8 cellular contexts compared by ENCODE assay signal in the genomic region with DNA sequence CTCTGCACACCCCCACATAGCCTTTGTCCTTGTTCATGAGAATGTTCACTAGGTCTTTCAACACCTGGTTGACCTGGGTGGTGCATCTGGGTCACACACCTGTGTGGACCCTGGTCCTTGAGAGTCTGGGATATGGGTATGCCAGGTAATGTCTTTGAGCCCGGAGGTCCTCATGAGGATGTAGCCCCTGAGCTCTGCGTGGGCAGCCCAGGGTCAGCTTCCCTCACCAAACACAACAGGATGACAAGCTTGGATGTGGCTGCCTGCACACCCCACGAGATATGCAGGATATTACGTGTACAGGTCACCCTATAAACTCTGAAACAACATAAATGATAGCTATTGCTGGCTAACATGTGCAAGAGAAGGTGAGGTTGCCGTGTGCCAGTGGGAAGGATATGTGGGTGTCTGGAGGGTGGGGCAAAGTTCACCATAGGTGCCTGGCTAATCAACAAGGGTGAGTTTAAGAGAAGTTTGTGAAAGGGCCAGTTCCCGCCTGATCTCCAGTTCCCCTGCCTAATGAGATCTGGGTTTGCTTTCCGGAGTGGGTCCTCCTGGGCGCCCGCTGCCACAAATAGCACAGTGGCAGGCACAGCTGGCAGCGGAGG. TPM values are rescaled to one million over a fixed set of nuclear protein-coding genes. Genes with fewer than 3 reads are reported as not detected.
DNase-seq lines count a peak whose midpoint lies in the region; ATAC-seq and TF ChIP-seq lines count a peak whose summit lies in the region.

No MANE protein-coding gene starts in this region.

- no peak for TF ChIP-seq EP300 in upper lobe of left lung (IDR thresholded peaks at IDR 0.05)

- in situ Hi-C loops in mammary epithelial cell (cut with MboI; ENCODE audit: low sequenced_read_pairs in 2 of 2): no loop called here

- H3K27me3 Mint-ChIP-seq in MCF 10A (ENCODE audit: insufficient read depth, unreplicated experiment): peaks cover 14% of the 10 kb centered on the region

- intact Hi-C loops in MCF 10A (cut with micrococcal nuclease): no loop called here
- intact Hi-C loops in mammary epithelial cell (cut with micrococcal nuclease): no loop called here
- intact Hi-C loops in breast epithelium (cut with DNase I; ENCODE audit: low total_unique reads): loop anchor here (10.0 kb wide), 1 partner anchor 1434 kb away; no protein-coding TSS in a partner anchor

- H3K9ac ChIP-seq in mammary epithelial cell (ENCODE audit: insufficient read depth, low read length): no peak overlapping the region

- H3K4me3 ChIP-seq in mammary epithelial cell (replicated peaks in 1 of 3; ENCODE audit: insufficient read depth in 1 of 3, low read depth in 2 of 3, low read length in 3 of 3) (no peak overlapping the region), breast epithelium (peak overlapping the region; percentile 81 to 86 (median 81)), mesodermal cell (ENCODE audit: extremely low read depth, insufficient read depth, low read length, poor library complexity, severe bottlenecking) (peak overlapping the region; percentile 54), upper lobe of left lung (peak overlapping the region in 3 of 4 donors; percentile 94 to 99 (median 95))

- TF ChIP-seq CTCF in MCF 10A (IDR thresholded peaks at IDR 0.05; ENCODE audit: unreplicated experiment) (no peak), mammary epithelial cell (conservative IDR thresholded peaks at IDR 0.05 in 1 of 2, IDR thresholded peaks at IDR 0.05 in 1 of 2; ENCODE audit: extremely low read depth in 1 of 2, insufficient read depth in 1 of 2, low read depth in 1 of 2, low read length in 2 of 2) (no peak), breast epithelium (IDR thresholded peaks at IDR 0.05) (no peak), upper lobe of left lung (IDR thresholded peaks at IDR 0.05) (no peak)

- peaks cover 8% of the 10 kb centered on the region for H3K79me2 ChIP-seq in mammary epithelial cell (ENCODE audit: insufficient read depth, low read length)

- peaks cover 15% of the 10 kb centered on the region for H3K36me3 Mint-ChIP-seq in MCF 10A (ENCODE audit: insufficient read depth, unreplicated experiment)

- BruUV-seq in MCF 10A (replicated peaks; lab: Mats Ljungman, UMichigan) (no TSS peak), mammary epithelial cell (replicated peaks; lab: Mats Ljungman, UMichigan) (no TSS peak)

- peaks cover 6% of the 10 kb centered on the region for H3K4me1 Mint-ChIP-seq in MCF 10A (ENCODE audit: insufficient read depth, unreplicated experiment)

- dilution Hi-C loops in mammary epithelial cell (cut with HindIII; ENCODE audit: low sequenced_read_pairs): loop anchor here (5.0 to 25.0 kb wide), 10 partner anchors 37 to 507 kb away; no protein-coding TSS in a partner anchor

- H3K4me3 Mint-ChIP-seq in MCF 10A (ENCODE audit: unreplicated experiment): peak overlapping the region; percentile 65

- H3K27me3 ChIP-seq in mammary epithelial cell (ENCODE audit: insufficient read depth, low read length) (no peaks in the 10 kb centered on the region), breast epithelium (no peaks in the 10 kb centered on the region), upper lobe of left lung (no peaks in the 10 kb centered on the region)

- POLR2A ChIA-PET in MCF 10A (lab: Yijun Ruan, JAX): interaction anchor here (0.6 kb wide), 1 partner anchor 27 kb away, joined by 3 read pairs; no protein-coding TSS in a partner anchor

- H3K27ac ChIP-seq in mammary epithelial cell (ENCODE audit: insufficient read depth, low read depth, low read length): no peak overlapping the region
- H3K27ac ChIP-seq in breast epithelium: peak overlapping the region; percentile 91 to 93
- no peak overlapping the region for H3K27ac ChIP-seq in mesodermal cell (ENCODE audit: low read depth, low read length, severe bottlenecking)
- H3K27ac ChIP-seq in upper lobe of left lung: peak overlapping the region; percentile 79 to 94 (median 89)

- TF ChIP-seq POLR2A in breast epithelium (IDR thresholded peaks at IDR 0.05) (no peak), upper lobe of left lung (IDR thresholded peaks at IDR 0.05) (no peak)

- DNase-seq in MCF 10A (ENCODE audit: unreplicated experiment): no peak
- DNase-seq in mammary epithelial cell: no peak
- peak in 1 of 2 donors; percentile 22 for DNase-seq in breast epithelium (ENCODE audit: low spot score in 2 of 2)
- DNase-seq in upper lobe of left lung: no peak
- no peak for DNase-seq in DMS153 (lab: John Stamatoyannopoulos, UW)

- H4K20me1 ChIP-seq in mammary epithelial cell (ENCODE audit: insufficient read depth, low read length): no peaks in the 10 kb centered on the region

- no peak overlapping the region for H3K27ac Mint-ChIP-seq in MCF 10A (ENCODE audit: low read depth, unreplicated experiment)

- WGBS in mammary epithelial cell (ENCODE audit: low coverage, missing lambda C conversion rate): 81% methylated on average over 9 of the region's 10 CpGs
- WGBS in mesodermal cell (ENCODE audit: insufficient coverage in 2 of 2), 2 experiments: 47 to 68% methylated on average over 7 to 10 of the region's 10 CpGs
- 5 to 25% methylated on average over 8 to 10 of the region's 10 CpGs for WGBS in upper lobe of left lung, 2 donors

- H3K36me3 ChIP-seq in mammary epithelial cell (ENCODE audit: insufficient read depth, low read length): peaks cover 4% of the 10 kb centered on the region
- no peaks in the 10 kb centered on the region for H3K36me3 ChIP-seq in breast epithelium
- H3K36me3 ChIP-seq in mesodermal cell (ENCODE audit: control insufficient read depth, insufficient read depth, low read length): no peaks in the 10 kb centered on the region
- H3K36me3 ChIP-seq in upper lobe of left lung: peaks cover 0 to 3% (median 0%) of the 10 kb centered on the region in 4 donors

- ATAC-seq in upper lobe of left lung (ENCODE audit: low FRiP score in 2 of 2) (no peak), GM18907 (IDR thresholded peaks at IDR 0.05; ENCODE audit: unreplicated experiment) (no peak), HG03457 (IDR thresholded peaks at IDR 0.05; ENCODE audit: unreplicated experiment) (no peak)

- no peak overlapping the region for H3K4me2 ChIP-seq in mammary epithelial cell (ENCODE audit: insufficient read depth, low read depth, low read length)

- CTCF ChIA-PET in MCF 10A (lab: Yijun Ruan, JAX): interaction anchor here (0.6 to 1.2 kb wide), 2 partner anchors 9 to 155 kb away, joined by 4 read pairs; no protein-coding TSS in a partner anchor
- CTCF ChIA-PET in mammary epithelial cell (lab: Charles Lee; ENCODE audit: low non-redundant PET): no interaction called here

- H2AFZ ChIP-seq in mammary epithelial cell (ENCODE audit: low read depth, low read length): no peak overlapping the region

- H3K9me3 ChIP-seq in mammary epithelial cell (replicated peaks; ENCODE audit: insufficient read depth, low read length) (no peaks in the 10 kb centered on the region), breast epithelium (no peaks in the 10 kb centered on the region), mesodermal cell (ENCODE audit: control insufficient read depth, low read length) (no peaks in the 10 kb centered on the region), upper lobe of left lung (no peaks in the 10 kb centered on the region)

- H3K9me3 Mint-ChIP-seq in MCF 10A (ENCODE audit: unreplicated experiment): no peaks in the 10 kb centered on the region

- H3K4me1 ChIP-seq in mammary epithelial cell (ENCODE audit: insufficient read depth, low read length): peaks cover 30% of the 10 kb centered on the region
- H3K4me1 ChIP-seq in breast epithelium: no peaks in the 10 kb centered on the region
- no peaks in the 10 kb centered on the region for H3K4me1 ChIP-seq in mesodermal cell (ENCODE audit: control insufficient read depth, insufficient read depth, low read length, poor library complexity, severe bottlenecking)
- peaks cover 21 to 29% (median 23%) of the 10 kb centered on the region in 4 donors for H3K4me1 ChIP-seq in upper lobe of left lung

RNA-seq across cellular contexts. Expression of a gene that starts 1.3 kb away (rescaled TPM):
- total RNA-seq in MCF 10A (2022): 8.0 and 10.1 TPM in 2 replicates
- 10 to 100 TPM; 10.3 to 15.5 TPM for total RNA-seq in mammary epithelial cell
- 7.4 TPM for polyA plus RNA-seq in mammary epithelial cell
- 46.3 TPM for polyA minus RNA-seq in mammary epithelial cell
- total RNA-seq in breast epithelium: 10 to 100 TPM; 15.2 to 31.0 (median 22.3) TPM
- polyA plus RNA-seq in mesodermal cell (2013, experiment 1 of 2): 13.5 TPM
- polyA plus RNA-seq in mesodermal cell (2013, experiment 2 of 2): 8.8 TPM
- 10 to 100 TPM; 10.2 to 27.0 (median 20.9) TPM for total RNA-seq in upper lobe of left lung

Comparison
In these comparisons a context has a peak if more than half of its experiments do, and no peak if none do; other contexts are left out.
1. H3K27ac ChIP-seq: peak in breast epithelium (2 of 2) and upper lobe of left lung (4 of 4); none in mammary epithelial cell (single experiment) and mesodermal cell (single experiment).
2. H3K4me3 ChIP-seq: peak in breast epithelium (3 of 3), mesodermal cell (single experiment) and upper lobe of left lung (3 of 4); none in mammary epithelial cell (0 of 3).